ENCODE assay signal across 8 cellular contexts in genomic region chr16:30984669-30985400, GRCh38.
DNase-seq lines count a peak whose midpoint lies in the region; ATAC-seq lines count a peak whose summit lies in the region.

HSD3B7 (plus strand) TSS chr16:30985207; CDS start chr16:30985659, 452 bp downstream.

- H3K4me1 ChIP-seq in BLaER1 treated with 17β-estradiol and CSF1 and Interleukin-3, amounts not matched to agents 10 nM and 100 nM = peaks cover 9 to 36% (median 18%) of the 10 kb centered on the region in 10 experiments; a peak in 17 of 20 replicates

- peak; percentile 36 for DNase-seq in GOT3 (lab: John Stamatoyannopoulos, UW)
- peak; percentile 76 for DNase-seq in NCI-H2196 treated with DMSO at 0.1 percent for 48 hours (lab: John Stamatoyannopoulos, UW; ENCODE audit: unreplicated experiment)
- peak; percentile 58 to 67 for DNase-seq in central memory CD8-positive, alpha-beta T cell (ENCODE audit: low spot score in 2 of 2)
- peak; percentile 76 for DNase-seq in kidney glomerular epithelial cell (lab: John Stamatoyannopoulos, UW)
- peak; percentile 55 to 77 for DNase-seq in stimulated activated CD4-positive, alpha-beta T cell treated with anti-CD3 and anti-CD28 coated beads, Interleukin-15, amount 100 ng/mL, for 48 hours (ENCODE audit: low read depth in 2 of 2)

- peak within 1 kb of the TSS in 9 of 11 experiments; percentile 36 to 78 (median 46); a peak in 15 of 22 replicates for H3K9ac ChIP-seq in BLaER1 treated with 17β-estradiol and CSF1 and Interleukin-3, amounts not matched to agents 10 nM and 100 nM

- H3K4me3 ChIP-seq in BLaER1 treated with 17β-estradiol and CSF1 and Interleukin-3, amounts not matched to agents 10 nM and 100 nM = peak within 1 kb of the TSS in 3 of 10 experiments; percentile 45 to 55 (median 53); a peak in 6 of 20 replicates

- H3K27ac Mint-ChIP-seq in central memory CD8-positive, alpha-beta T cell (ENCODE audit: low read depth) = no peak within 1 kb of the TSS

- H3K27ac ChIP-seq in BLaER1 treated with 17β-estradiol and CSF1 and Interleukin-3, amounts not matched to agents 10 nM and 100 nM = peak within 1 kb of the TSS in 8 of 11 experiments; percentile 31 to 48 (median 38); a peak in 12 of 22 replicates

- no peaks in the 10 kb centered on the region for H3K27me3 ChIP-seq in BLaER1 treated with 17β-estradiol and CSF1 and Interleukin-3, amounts not matched to agents 10 nM and 100 nM

- ATAC-seq in activated CD4-positive, CD25-positive, alpha-beta regulatory T cell treated with anti-CD3 and anti-CD28 coated beads, Interleukin-2, amount 50 U/mL, for 24 hours = peak; percentile 67 to 79
- peak; percentile 63 for ATAC-seq in central memory CD8-positive, alpha-beta T cell (replicated peaks; ENCODE audit: extremely low read depth, poor library complexity, severe bottlenecking)
- ATAC-seq in HG02759 (IDR thresholded peaks at IDR 0.05; ENCODE audit: unreplicated experiment) = no peak

- H3K4me3 Mint-ChIP-seq in central memory CD8-positive, alpha-beta T cell = no peak within 1 kb of the TSS

- peaks cover 45 to 81% (median 66%) of the 10 kb centered on the region in 11 experiments for H3K36me3 ChIP-seq in BLaER1 treated with 17β-estradiol and CSF1 and Interleukin-3, amounts not matched to agents 10 nM and 100 nM

- no peaks in the 10 kb centered on the region for H3K27me3 Mint-ChIP-seq in central memory CD8-positive, alpha-beta T cell

- H3K9me3 ChIP-seq in BLaER1 treated with 17β-estradiol and CSF1 and Interleukin-3, amounts not matched to agents 10 nM and 100 nM (replicated peaks in 1 of 11) = no peaks in the 10 kb centered on the region

- H4K20me1 ChIP-seq in BLaER1 treated with 17β-estradiol and CSF1 and Interleukin-3, amounts not matched to agents 10 nM and 100 nM = peaks cover 0 to 42% (median 24%) of the 10 kb centered on the region in 11 experiments; a peak in 17 of 22 replicates

- peaks cover 11% of the 10 kb centered on the region for H3K36me3 Mint-ChIP-seq in central memory CD8-positive, alpha-beta T cell (ENCODE audit: insufficient read depth)

- H3K4me1 Mint-ChIP-seq in central memory CD8-positive, alpha-beta T cell = no peaks in the 10 kb centered on the region

- no peaks in the 10 kb centered on the region for H3K9me3 Mint-ChIP-seq in central memory CD8-positive, alpha-beta T cell

- peak within 1 kb of the TSS; percentile 16 to 98 (median 43); a peak in 16 of 22 replicates for H3K4me2 ChIP-seq in BLaER1 treated with 17β-estradiol and CSF1 and Interleukin-3, amounts not matched to agents 10 nM and 100 nM
